ENCODE assay signal across 9 cellular contexts in the genomic region with DNA sequence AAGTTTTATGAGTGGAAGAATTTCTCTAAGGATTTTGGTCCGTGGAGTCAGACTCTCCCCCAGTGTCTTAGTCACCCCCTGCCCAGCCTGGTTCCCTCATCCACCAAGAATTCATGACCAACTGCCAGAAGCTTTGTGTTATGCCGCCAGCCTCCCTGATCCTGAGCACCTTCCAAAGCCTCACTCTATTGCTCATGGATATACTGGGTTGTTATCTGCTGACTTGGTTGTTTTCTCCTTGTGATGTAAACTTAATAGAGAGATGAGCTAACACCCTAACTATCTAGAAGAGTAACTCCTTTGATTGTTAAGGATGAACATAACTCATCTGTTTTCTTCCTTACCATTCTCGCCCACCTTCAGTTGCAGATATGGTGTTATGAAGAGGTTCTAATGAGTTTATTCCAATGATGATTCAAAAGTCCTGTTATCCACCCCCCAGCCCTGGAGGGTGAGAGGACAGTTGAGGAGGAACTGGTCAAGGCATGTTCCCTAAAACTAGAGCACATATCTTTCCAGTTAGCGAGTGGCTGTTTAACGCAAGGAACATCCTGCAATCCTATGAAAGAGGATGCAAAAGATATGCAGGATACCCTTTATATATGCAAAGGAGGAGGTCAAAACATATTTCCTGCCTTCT. TPM values are rescaled to one million over a fixed set of nuclear protein-coding genes. Genes with fewer than 3 reads are reported as not detected.
A peak's percentile ranks its signal among the peaks of the same experiment; 100 is the strongest.
DNase-seq lines count a peak whose midpoint lies in the region; ATAC-seq and TF ChIP-seq lines count a peak whose summit lies in the region.
"Had no signal": no experiment of that assay in that cellular context is flagged by ENCODE, and none has a peak within 500 bp of the region (broad histone marks: within the 10 kb centered on the region; RNA-seq: fewer than 3 reads in every experiment).

No MANE protein-coding gene starts in this region.

- H3K79me2 ChIP-seq in Loucy (ENCODE audit: insufficient read depth, low read length) = peaks cover 31% of the 10 kb centered on the region

- no peaks in the 10 kb centered on the region for H3K9me3 Mint-ChIP-seq in Calu3 (ENCODE audit: low read depth, unreplicated experiment)
- H3K9me3 Mint-ChIP-seq: effector memory CD8-positive, alpha-beta T cell had no signal

- H3K27me3 Mint-ChIP-seq in Calu3 (ENCODE audit: unreplicated experiment) = peaks cover 56% of the 10 kb centered on the region

- TF ChIP-seq CTCF in Calu3 (IDR thresholded peaks at IDR 0.05; ENCODE audit: unreplicated experiment) (no peak), Loucy (conservative IDR thresholded peaks at IDR 0.05; ENCODE audit: low read length) (no peak)

- H3K4me3 Mint-ChIP-seq in Calu3 (ENCODE audit: low read depth, unreplicated experiment) = peak overlapping the region; percentile 77

- peaks cover 21% of the 10 kb centered on the region for H4K20me1 ChIP-seq in Loucy (ENCODE audit: insufficient read depth, low read length, poor library complexity, severe bottlenecking)

- peaks cover 47% of the 10 kb centered on the region for H3K36me3 Mint-ChIP-seq in Calu3 (ENCODE audit: insufficient read depth, unreplicated experiment)

- H3K9me2 ChIP-seq in Loucy (replicated peaks; ENCODE audit: low read depth, low read length) = no peaks in the 10 kb centered on the region

- H3K4me1 ChIP-seq in Loucy (ENCODE audit: insufficient read depth, low read length, poor library complexity, severe bottlenecking) = peaks cover 20% of the 10 kb centered on the region

- H3K9me3 ChIP-seq in Loucy (ENCODE audit: insufficient read depth, low read depth, low read length) = no peaks in the 10 kb centered on the region

- CTCF ChIA-PET in Calu3 (lab: Charles Lee) = interaction anchor here (0.7 to 109.6 kb wide), 38 partner anchors 21 to 1135 kb away, joined by 3 to 8195 read pairs (median 46); a partner anchor contains a TSS

- no peak for DNase-seq in Calu3
- DNase-seq in dedifferentiated amniotic fluid mesenchymal stem cell (ENCODE audit: extremely low spot score) = peak; percentile 60
- DNase-seq in non-pigmented ciliary epithelial cell (ENCODE audit: low read depth) = peak; percentile 87
- DNase-seq in DMS153 treated with DMSO at 0.1 percent for 48 hours (lab: John Stamatoyannopoulos, UW; ENCODE audit: unreplicated experiment) = no peak
- DNase-seq in ureter (ENCODE audit: low spot score) = no peak
- DNase-seq in mesenteric fat pad (ENCODE audit: low spot score) = no peak
- DNase-seq: effector memory CD8-positive, alpha-beta T cell had no signal

- no peaks in the 10 kb centered on the region for H3F3A ChIP-seq in Loucy (ENCODE audit: low read depth)

- H3K4me1 Mint-ChIP-seq in Calu3 (ENCODE audit: low read depth, unreplicated experiment) = peaks cover 26% of the 10 kb centered on the region

- no peaks in the 10 kb centered on the region for H3K27me3 ChIP-seq in Loucy (ENCODE audit: insufficient read depth, low read length, poor library complexity, severe bottlenecking)

- BruUV-seq in Calu3 (replicated peaks; lab: Mats Ljungman, UMichigan) = no TSS peak

- peak overlapping the region; percentile 0 for H3K27ac Mint-ChIP-seq in Calu3 (ENCODE audit: unreplicated experiment)

- peaks cover under 1% of the 10 kb centered on the region; the same call in 1 of the 2 replicates for H3K36me3 ChIP-seq in Loucy (ENCODE audit: insufficient read depth, low read length)

- intact Hi-C loops in Calu3 (cut with micrococcal nuclease; ENCODE audit: unreplicated experiment) = no loop called here

- H2AFZ ChIP-seq in Loucy (ENCODE audit: low read length) = peak overlapping the region; percentile 94

- H3K4me3 ChIP-seq in Loucy (ENCODE audit: low read length, poor library complexity, severe bottlenecking) = peak overlapping the region; percentile 93

- no peak for ATAC-seq in GM21825 (IDR thresholded peaks at IDR 0.05; ENCODE audit: unreplicated experiment)

- peak overlapping the region; percentile 75 for H3K4me2 ChIP-seq in Loucy (ENCODE audit: low read depth, low read length, poor library complexity, severe bottlenecking)

- H3K9ac ChIP-seq in Loucy (ENCODE audit: low read depth, low read length, poor library complexity, severe bottlenecking) = peak overlapping the region; percentile 80

RNA-seq across cellular contexts. Expression of a gene that starts 1.5 kb away (rescaled TPM):
- total RNA-seq in Calu3 (2022) = 2,152 and 2,179 TPM in 2 replicates
- 99.3 TPM for total RNA-seq in ureter
- total RNA-seq in mesenteric fat pad = 94.2 TPM

RNA-seq across cellular contexts. Expression of a gene that starts 16.3 kb away (rescaled TPM):
- total RNA-seq in Calu3 (2022) (0.33 and 1.9 TPM in 2 replicates), ureter (2.4 TPM), mesenteric fat pad (2.2 TPM)

RNA-seq across cellular contexts. Expression of a gene that starts 36.1 kb away (rescaled TPM):
- total RNA-seq in Calu3 (2022) (0.38 TPM in 1 of 2 replicates, not detected in the other), ureter (1.0 TPM), mesenteric fat pad (35.9 TPM)

RNA-seq across cellular contexts. Expression of a gene that starts 51.6 kb away (rescaled TPM):
- not detected in 2 replicates for total RNA-seq in Calu3 (2022)
- not detected for total RNA-seq in ureter
- total RNA-seq in mesenteric fat pad = not detected

RNA-seq across cellular contexts. Expression of a gene that starts 51.7 kb away (rescaled TPM):
- total RNA-seq in Calu3 (2022) (1,738 and 1,968 TPM in 2 replicates), ureter (147 TPM), mesenteric fat pad (191 TPM)

Comparison
In these comparisons a context has a peak if more than half of its experiments do, and no peak if none do; other contexts are left out.
1. DNase-seq: peak in dedifferentiated amniotic fluid mesenchymal stem cell (single experiment) and non-pigmented ciliary epithelial cell (single experiment); none in Calu3 (single experiment), DMS153 treated with DMSO at 0.1 percent for 48 hours (single experiment), ureter (single experiment) and mesenteric fat pad (single experiment).
2. RNA of a gene that starts 1.5 kb away (total RNA-seq): 2,152 to 2,179 TPM in Calu3; 99.3 TPM in ureter (single experiment) and 94.2 TPM in mesenteric fat pad (single experiment); every median in the first group is over 10 times any median in the second.
3. RNA of a gene that starts 36.1 kb away (total RNA-seq): 35.9 TPM in mesenteric fat pad (single experiment); 1.0 TPM in ureter (single experiment) and 0.38 TPM in Calu3; every median in the first group is over 10 times any median in the second.